In genomic region chr1:15714438-15715136, GRCh38 we compare ENCODE assay signal across 1 cellular context.
TF ChIP-seq lines count a peak whose summit lies in the region.

No MANE protein-coding gene starts in this region.

TF ChIP-seq in SK-N-SH treated with all-trans-retinoic acid at 6 μM for 48 hours, 23 proteins besides CTCF, POLR2A, EP300 and RAD21 (continued from another document):
- TF ChIP-seq PATZ1 (CRISPR knock-in tag; IDR thresholded peaks at IDR 0.05; ENCODE audit: borderline replicate concordance) (no peak), TOX (CRISPR knock-in tag; IDR thresholded peaks at IDR 0.05; ENCODE audit: borderline replicate concordance) (no peak), PPARA (CRISPR knock-in tag; IDR thresholded peaks at IDR 0.05; ENCODE audit: borderline replicate concordance) (no peak), ZFP3 (CRISPR knock-in tag; IDR thresholded peaks at IDR 0.05) (no peak), ARNTL (CRISPR knock-in tag; IDR thresholded peaks at IDR 0.05; ENCODE audit: borderline replicate concordance, low read depth) (no peak), OSR1 (CRISPR knock-in tag; IDR thresholded peaks at IDR 0.05) (no peak), ISL1 (CRISPR knock-in tag; IDR thresholded peaks at IDR 0.05) (no peak), ZNF565 (CRISPR knock-in tag; conservative IDR thresholded peaks at IDR 0.05; ENCODE audit: low read depth) (no peak), ZFP30 (CRISPR knock-in tag; IDR thresholded peaks at IDR 0.05) (no peak), ZNF70 (CRISPR knock-in tag; IDR thresholded peaks at IDR 0.05) (no peak), SNAI2 (CRISPR knock-in tag; IDR thresholded peaks at IDR 0.05) (no peak)
- TF ChIP-seq, protein P1, sequence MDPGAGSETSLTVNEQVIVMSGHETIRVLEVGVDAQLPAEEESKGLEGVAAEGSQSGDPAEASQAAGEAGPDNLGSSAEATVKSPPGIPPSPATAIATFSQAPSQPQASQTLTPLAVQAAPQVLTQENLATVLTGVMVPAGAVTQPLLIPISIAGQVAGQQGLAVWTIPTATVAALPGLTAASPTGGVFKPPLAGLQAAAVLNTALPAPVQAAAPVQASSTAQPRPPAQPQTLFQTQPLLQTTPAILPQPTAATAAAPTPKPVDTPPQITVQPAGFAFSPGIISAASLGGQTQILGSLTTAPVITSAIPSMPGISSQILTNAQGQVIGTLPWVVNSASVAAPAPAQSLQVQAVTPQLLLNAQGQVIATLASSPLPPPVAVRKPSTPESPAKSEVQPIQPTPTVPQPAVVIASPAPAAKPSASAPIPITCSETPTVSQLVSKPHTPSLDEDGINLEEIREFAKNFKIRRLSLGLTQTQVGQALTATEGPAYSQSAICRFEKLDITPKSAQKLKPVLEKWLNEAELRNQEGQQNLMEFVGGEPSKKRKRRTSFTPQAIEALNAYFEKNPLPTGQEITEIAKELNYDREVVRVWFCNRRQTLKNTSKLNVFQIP (CRISPR knock-in tag; IDR thresholded peaks at IDR 0.05; ENCODE audit: borderline replicate concordance, low read depth): no peak
